ENCODE assay signal across 1 cellular context in the genomic region with DNA sequence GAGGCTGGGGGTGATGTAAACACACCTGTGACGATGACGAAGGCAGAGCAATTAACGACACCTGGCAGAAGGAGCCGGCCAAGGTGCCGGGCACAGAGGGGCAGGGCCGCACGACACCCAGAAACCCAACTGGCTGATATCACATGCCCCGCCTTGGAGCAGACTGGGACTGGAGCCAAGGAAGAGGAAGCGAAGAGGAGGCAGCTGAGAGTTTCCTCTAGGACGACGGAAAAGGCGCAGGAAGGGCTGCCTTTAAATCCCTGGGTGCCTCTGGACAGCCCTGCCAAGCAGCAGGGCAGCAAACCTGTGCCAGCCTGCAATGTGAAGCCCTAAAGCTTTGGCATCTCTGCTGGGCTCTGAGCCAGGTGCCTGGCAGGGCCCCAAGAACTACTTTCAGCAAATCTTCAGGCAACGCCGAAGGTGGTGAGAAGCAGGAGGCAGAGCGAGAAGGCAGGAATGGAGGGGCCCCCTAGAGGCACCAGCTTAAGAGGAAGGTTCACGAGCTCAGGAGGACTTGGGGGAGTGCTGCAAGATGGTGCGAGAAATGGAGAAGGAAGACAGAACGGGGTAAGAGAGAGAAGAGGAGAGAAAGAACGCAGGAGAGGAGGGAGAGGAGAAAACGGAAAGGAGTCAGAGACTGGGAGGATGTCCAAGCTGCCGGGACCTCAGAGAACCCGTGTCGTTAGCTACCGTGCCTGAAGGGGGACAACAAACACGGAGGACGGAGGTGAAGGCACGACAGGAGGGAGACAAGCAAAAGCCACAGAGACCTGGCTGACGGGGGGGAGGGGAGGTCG.
TF ChIP-seq lines count a peak whose summit lies in the region.

No MANE protein-coding gene starts in this region.

TF ChIP-seq in GM23338, 12 proteins besides CTCF, POLR2A, EP300 and RAD21 (continued from another document):
- TF ChIP-seq, protein P1, sequence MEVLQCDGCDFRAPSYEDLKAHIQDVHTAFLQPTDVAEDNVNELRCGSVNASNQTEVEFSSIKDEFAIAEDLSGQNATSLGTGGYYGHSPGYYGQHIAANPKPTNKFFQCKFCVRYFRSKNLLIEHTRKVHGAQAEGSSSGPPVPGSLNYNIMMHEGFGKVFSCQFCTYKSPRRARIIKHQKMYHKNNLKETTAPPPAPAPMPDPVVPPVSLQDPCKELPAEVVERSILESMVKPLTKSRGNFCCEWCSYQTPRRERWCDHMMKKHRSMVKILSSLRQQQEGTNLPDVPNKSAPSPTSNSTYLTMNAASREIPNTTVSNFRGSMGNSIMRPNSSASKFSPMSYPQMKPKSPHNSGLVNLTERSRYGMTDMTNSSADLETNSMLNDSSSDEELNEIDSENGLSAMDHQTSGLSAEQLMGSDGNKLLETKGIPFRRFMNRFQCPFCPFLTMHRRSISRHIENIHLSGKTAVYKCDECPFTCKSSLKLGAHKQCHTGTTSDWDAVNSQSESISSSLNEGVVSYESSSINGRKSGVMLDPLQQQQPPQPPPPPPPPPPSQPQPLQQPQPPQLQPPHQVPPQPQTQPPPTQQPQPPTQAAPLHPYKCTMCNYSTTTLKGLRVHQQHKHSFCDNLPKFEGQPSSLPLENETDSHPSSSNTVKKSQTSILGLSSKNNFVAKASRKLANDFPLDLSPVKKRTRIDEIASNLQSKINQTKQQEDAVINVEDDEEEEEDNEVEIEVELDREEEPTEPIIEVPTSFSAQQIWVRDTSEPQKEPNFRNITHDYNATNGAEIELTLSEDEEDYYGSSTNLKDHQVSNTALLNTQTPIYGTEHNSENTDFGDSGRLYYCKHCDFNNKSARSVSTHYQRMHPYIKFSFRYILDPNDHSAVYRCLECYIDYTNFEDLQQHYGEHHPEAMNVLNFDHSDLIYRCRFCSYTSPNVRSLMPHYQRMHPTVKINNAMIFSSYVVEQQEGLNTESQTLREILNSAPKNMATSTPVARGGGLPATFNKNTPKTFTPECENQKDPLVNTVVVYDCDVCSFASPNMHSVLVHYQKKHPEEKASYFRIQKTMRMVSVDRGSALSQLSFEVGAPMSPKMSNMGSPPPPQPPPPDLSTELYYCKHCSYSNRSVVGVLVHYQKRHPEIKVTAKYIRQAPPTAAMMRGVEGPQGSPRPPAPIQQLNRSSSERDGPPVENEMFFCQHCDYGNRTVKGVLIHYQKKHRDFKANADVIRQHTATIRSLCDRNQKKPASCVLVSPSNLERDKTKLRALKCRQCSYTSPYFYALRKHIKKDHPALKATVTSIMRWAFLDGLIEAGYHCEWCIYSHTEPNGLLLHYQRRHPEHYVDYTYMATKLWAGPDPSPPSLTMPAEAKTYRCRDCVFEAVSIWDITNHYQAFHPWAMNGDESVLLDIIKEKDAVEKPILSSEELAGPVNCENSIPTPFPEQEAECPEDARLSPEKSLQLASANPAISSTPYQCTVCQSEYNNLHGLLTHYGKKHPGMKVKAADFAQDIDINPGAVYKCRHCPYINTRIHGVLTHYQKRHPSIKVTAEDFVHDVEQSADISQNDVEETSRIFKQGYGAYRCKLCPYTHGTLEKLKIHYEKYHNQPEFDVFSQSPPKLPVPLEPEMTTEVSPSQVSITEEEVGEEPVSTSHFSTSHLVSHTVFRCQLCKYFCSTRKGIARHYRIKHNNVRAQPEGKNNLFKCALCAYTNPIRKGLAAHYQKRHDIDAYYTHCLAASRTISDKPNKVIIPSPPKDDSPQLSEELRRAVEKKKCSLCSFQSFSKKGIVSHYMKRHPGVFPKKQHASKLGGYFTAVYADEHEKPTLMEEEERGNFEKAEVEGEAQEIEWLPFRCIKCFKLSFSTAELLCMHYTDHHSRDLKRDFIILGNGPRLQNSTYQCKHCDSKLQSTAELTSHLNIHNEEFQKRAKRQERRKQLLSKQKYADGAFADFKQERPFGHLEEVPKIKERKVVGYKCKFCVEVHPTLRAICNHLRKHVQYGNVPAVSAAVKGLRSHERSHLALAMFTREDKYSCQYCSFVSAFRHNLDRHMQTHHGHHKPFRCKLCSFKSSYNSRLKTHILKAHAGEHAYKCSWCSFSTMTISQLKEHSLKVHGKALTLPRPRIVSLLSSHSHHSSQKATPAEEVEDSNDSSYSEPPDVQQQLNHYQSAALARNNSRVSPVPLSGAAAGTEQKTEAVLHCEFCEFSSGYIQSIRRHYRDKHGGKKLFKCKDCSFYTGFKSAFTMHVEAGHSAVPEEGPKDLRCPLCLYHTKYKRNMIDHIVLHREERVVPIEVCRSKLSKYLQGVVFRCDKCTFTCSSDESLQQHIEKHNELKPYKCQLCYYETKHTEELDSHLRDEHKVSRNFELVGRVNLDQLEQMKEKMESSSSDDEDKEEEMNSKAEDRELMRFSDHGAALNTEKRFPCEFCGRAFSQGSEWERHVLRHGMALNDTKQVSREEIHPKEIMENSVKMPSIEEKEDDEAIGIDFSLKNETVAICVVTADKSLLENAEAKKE (CRISPR knock-in tag; IDR thresholded peaks at IDR 0.05): no peak
- TF ChIP-seq CREB1 (CRISPR knock-in tag; IDR thresholded peaks at IDR 0.05; ENCODE audit: low read depth): no peak
- no peak for TF ChIP-seq EZH2 (IDR thresholded peaks at IDR 0.05; ENCODE audit: low read depth, unreplicated experiment)
- no peak for TF ChIP-seq EZH2phosphoT487 (IDR thresholded peaks at IDR 0.05; ENCODE audit: unreplicated experiment)
- TF ChIP-seq, protein P2, sequence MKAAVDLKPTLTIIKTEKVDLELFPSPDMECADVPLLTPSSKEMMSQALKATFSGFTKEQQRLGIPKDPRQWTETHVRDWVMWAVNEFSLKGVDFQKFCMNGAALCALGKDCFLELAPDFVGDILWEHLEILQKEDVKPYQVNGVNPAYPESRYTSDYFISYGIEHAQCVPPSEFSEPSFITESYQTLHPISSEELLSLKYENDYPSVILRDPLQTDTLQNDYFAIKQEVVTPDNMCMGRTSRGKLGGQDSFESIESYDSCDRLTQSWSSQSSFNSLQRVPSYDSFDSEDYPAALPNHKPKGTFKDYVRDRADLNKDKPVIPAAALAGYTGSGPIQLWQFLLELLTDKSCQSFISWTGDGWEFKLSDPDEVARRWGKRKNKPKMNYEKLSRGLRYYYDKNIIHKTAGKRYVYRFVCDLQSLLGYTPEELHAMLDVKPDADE (IDR thresholded peaks at IDR 0.05): no peak
- TF ChIP-seq, protein P3, sequence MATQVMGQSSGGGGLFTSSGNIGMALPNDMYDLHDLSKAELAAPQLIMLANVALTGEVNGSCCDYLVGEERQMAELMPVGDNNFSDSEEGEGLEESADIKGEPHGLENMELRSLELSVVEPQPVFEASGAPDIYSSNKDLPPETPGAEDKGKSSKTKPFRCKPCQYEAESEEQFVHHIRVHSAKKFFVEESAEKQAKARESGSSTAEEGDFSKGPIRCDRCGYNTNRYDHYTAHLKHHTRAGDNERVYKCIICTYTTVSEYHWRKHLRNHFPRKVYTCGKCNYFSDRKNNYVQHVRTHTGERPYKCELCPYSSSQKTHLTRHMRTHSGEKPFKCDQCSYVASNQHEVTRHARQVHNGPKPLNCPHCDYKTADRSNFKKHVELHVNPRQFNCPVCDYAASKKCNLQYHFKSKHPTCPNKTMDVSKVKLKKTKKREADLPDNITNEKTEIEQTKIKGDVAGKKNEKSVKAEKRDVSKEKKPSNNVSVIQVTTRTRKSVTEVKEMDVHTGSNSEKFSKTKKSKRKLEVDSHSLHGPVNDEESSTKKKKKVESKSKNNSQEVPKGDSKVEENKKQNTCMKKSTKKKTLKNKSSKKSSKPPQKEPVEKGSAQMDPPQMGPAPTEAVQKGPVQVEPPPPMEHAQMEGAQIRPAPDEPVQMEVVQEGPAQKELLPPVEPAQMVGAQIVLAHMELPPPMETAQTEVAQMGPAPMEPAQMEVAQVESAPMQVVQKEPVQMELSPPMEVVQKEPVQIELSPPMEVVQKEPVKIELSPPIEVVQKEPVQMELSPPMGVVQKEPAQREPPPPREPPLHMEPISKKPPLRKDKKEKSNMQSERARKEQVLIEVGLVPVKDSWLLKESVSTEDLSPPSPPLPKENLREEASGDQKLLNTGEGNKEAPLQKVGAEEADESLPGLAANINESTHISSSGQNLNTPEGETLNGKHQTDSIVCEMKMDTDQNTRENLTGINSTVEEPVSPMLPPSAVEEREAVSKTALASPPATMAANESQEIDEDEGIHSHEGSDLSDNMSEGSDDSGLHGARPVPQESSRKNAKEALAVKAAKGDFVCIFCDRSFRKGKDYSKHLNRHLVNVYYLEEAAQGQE (IDR thresholded peaks at IDR 0.05; ENCODE audit: unreplicated experiment): no peak
- TF ChIP-seq NANOG (IDR thresholded peaks at IDR 0.05; ENCODE audit: borderline replicate concordance): no peak
- no peak for TF ChIP-seq JUNB (IDR thresholded peaks at IDR 0.05; ENCODE audit: unreplicated experiment)
- TF ChIP-seq POLR2AphosphoS5 (IDR thresholded peaks at IDR 0.05; ENCODE audit: low read depth): no peak
- no peak for TF ChIP-seq ZNF331 (CRISPR knock-in tag; IDR thresholded peaks at IDR 0.05; ENCODE audit: low read depth)
- no peak for TF ChIP-seq ZNF114 (CRISPR knock-in tag; IDR thresholded peaks at IDR 0.05)
